In genomic region chr17:82030470-82031302, GRCh38 we compare ENCODE assay signal across 7 cellular contexts. TPM values are rescaled to one million over a fixed set of nuclear protein-coding genes. Genes with fewer than 3 reads are reported as not detected.
DNase-seq lines count a peak whose midpoint lies in the region; ATAC-seq and TF ChIP-seq lines count a peak whose summit lies in the region.

No MANE protein-coding gene starts in this region.

- H3K9me3 ChIP-seq in SU-DHL-6 (ENCODE audit: insufficient read depth, low read length) (no peaks in the 10 kb centered on the region), heart left ventricle (no peaks in the 10 kb centered on the region), tibial artery (no peaks in the 10 kb centered on the region)

- H2AFZ ChIP-seq in SU-DHL-6 (ENCODE audit: low read depth, low read length, severe bottlenecking): peak overlapping the region; percentile 61

- peak; percentile 55 for ATAC-seq in GM18502 (IDR thresholded peaks at IDR 0.05; ENCODE audit: poor library complexity, unreplicated experiment)
- peak; percentile 68 for ATAC-seq in activated naive CD8-positive, alpha-beta T cell treated with anti-CD3 and anti-CD28 coated beads, Interleukin-2, amount 50 U/mL, for 24 hours
- ATAC-seq in heart left ventricle: peak; percentile 43 to 89 (median 79)

- H3K4me1 ChIP-seq in heart left ventricle (peaks cover 0 to 37% (median 16%) of the 10 kb centered on the region in 12 donors), tibial artery (peaks cover 0 to 28% (median 21%) of the 10 kb centered on the region in 4 donors)

- TF ChIP-seq CTCF in SU-DHL-6 (IDR thresholded peaks at IDR 0.05; ENCODE audit: insufficient read depth, low read length, poor library complexity, severe bottlenecking) (peak; percentile 40), heart left ventricle (IDR thresholded peaks at IDR 0.05) (peak; percentile 86 to 98 (median 95)), tibial artery (IDR thresholded peaks at IDR 0.05) (peak; percentile 94 to 96)

- no peaks in the 10 kb centered on the region for H4K20me1 ChIP-seq in SU-DHL-6 (ENCODE audit: low read depth, low read length)

- no peaks in the 10 kb centered on the region for H3K27me3 Mint-ChIP-seq in activated naive CD8-positive, alpha-beta T cell treated with anti-CD3 and anti-CD28 coated beads, Interleukin-2, amount 50 U/mL, for 24 hours

- peak overlapping the region; percentile 70 for H3K4me3 Mint-ChIP-seq in activated naive CD8-positive, alpha-beta T cell treated with anti-CD3 and anti-CD28 coated beads, Interleukin-2, amount 50 U/mL, for 24 hours

- H3K36me3 ChIP-seq in SU-DHL-6 (ENCODE audit: low read length) (no peaks in the 10 kb centered on the region), heart left ventricle (peaks cover 0 to 5% (median 0%) of the 10 kb centered on the region in 9 donors), tibial artery (peaks cover 0 to 12% (median 9%) of the 10 kb centered on the region in 3 donors)

- DNase-seq in M059J (ENCODE audit: low read depth) (peak; percentile 23), heart left ventricle (peak; percentile 79 to 94 (median 85)), pons (ENCODE audit: low spot score) (peak; percentile 56), tibial artery (peak; percentile 68 to 89)
- DNase-seq in activated naive CD8-positive, alpha-beta T cell treated with anti-CD3 and anti-CD28 coated beads, Interleukin-2, amount 50 U/mL, for 24 hours: peak; percentile 84

- peaks cover 5% of the 10 kb centered on the region for H3K36me3 Mint-ChIP-seq in activated naive CD8-positive, alpha-beta T cell treated with anti-CD3 and anti-CD28 coated beads, Interleukin-2, amount 50 U/mL, for 24 hours (ENCODE audit: low read depth)

- peak overlapping the region; percentile 55 for H3K9ac ChIP-seq in SU-DHL-6 (ENCODE audit: low read length)

- no peak for TF ChIP-seq POLR2A in heart left ventricle (IDR thresholded peaks at IDR 0.05)

- H3F3A ChIP-seq in SU-DHL-6 (ENCODE audit: insufficient read depth): peaks cover 9% of the 10 kb centered on the region; the same call in 1 of the 2 replicates

- no peaks in the 10 kb centered on the region for H3K79me2 ChIP-seq in SU-DHL-6 (ENCODE audit: insufficient read depth, low read length)

- H3K27ac Mint-ChIP-seq in activated naive CD8-positive, alpha-beta T cell treated with anti-CD3 and anti-CD28 coated beads, Interleukin-2, amount 50 U/mL, for 24 hours: no peak overlapping the region

- H3K27me3 ChIP-seq in SU-DHL-6 (ENCODE audit: low read length) (no peaks in the 10 kb centered on the region), heart left ventricle (peaks cover 0 to 9% (median 0%) of the 10 kb centered on the region in 9 donors), tibial artery (peaks cover 0 to 53% of the 10 kb centered on the region in 2 donors)

- H3K27ac ChIP-seq in SU-DHL-6 (ENCODE audit: low read depth, low read length) (peak overlapping the region; percentile 58), heart left ventricle (peak overlapping the region in 2 of 12 donors; percentile 3 to 50), tibial artery (peak overlapping the region in 1 of 2 donors; percentile 4)

- no peaks in the 10 kb centered on the region for H3K9me2 ChIP-seq in SU-DHL-6 (replicated peaks; ENCODE audit: insufficient read depth, low read length)

- peak overlapping the region; percentile 66 for H3K4me2 ChIP-seq in SU-DHL-6 (ENCODE audit: low read depth, low read length, poor library complexity, severe bottlenecking)

- H3K4me3 ChIP-seq in SU-DHL-6 (ENCODE audit: insufficient read depth, low read length, poor library complexity, severe bottlenecking): peak overlapping the region; percentile 53
- H3K4me3 ChIP-seq in heart left ventricle: peak overlapping the region; percentile 23 to 62 (median 52)
- peak overlapping the region; percentile 43 to 53 for H3K4me3 ChIP-seq in tibial artery

- H3K9me3 Mint-ChIP-seq in activated naive CD8-positive, alpha-beta T cell treated with anti-CD3 and anti-CD28 coated beads, Interleukin-2, amount 50 U/mL, for 24 hours: no peaks in the 10 kb centered on the region

- peaks cover 13% of the 10 kb centered on the region for H3K4me1 Mint-ChIP-seq in activated naive CD8-positive, alpha-beta T cell treated with anti-CD3 and anti-CD28 coated beads, Interleukin-2, amount 50 U/mL, for 24 hours

- 1 to 2% (median 1%) methylated on average over 39 to 94 of the region's 94 CpGs for WGBS in heart left ventricle, 4 donors

- intact Hi-C loops in heart left ventricle (cut with DNase I) (loop anchor here in 9 of 10 donors (1.0 to 10.0 kb wide), 8 partner anchors 74 to 294 kb away; no protein-coding TSS in a partner anchor), tibial artery (cut with DNase I; ENCODE audit: low total_unique reads) (loop anchor here (2.0 kb wide), 1 partner anchor 122 kb away; no protein-coding TSS in a partner anchor)

RNA-seq across cellular contexts. Expression of gene RAC3, which starts 0.8 kb away (rescaled TPM):
- 16.4 and 19.8 TPM in 2 replicates for total RNA-seq in M059J (2014; rRNA removed; shearing (Covaris generic))
- total RNA-seq in heart left ventricle: 1 to 10 TPM in 7 of 9 donors, under 1 TPM in 2; 0.76 to 2.6 (median 1.5) TPM
- 1 to 10 TPM; 1.2 to 2.0 TPM for polyA plus RNA-seq in heart left ventricle

RNA-seq across cellular contexts. Expression of gene DCXR, which starts 6.8 kb away (rescaled TPM):
- 81.6 and 117 TPM in 2 replicates for total RNA-seq in M059J (2014; rRNA removed; shearing (Covaris generic))
- 100 to 1,000 TPM; 139 to 312 (median 185) TPM for total RNA-seq in heart left ventricle
- 100 to 1,000 TPM; 243 to 246 TPM for polyA plus RNA-seq in heart left ventricle

RNA-seq across cellular contexts. Expression of gene LRRC45, which starts 7.6 kb away (rescaled TPM):
- total RNA-seq in M059J (2014; rRNA removed; shearing (Covaris generic)): 6.2 and 20.8 TPM in 2 replicates
- 1 to 10 TPM; 2.9 to 7.5 (median 5.6) TPM for total RNA-seq in heart left ventricle
- 1 to 10 TPM; 5.1 to 8.6 TPM for polyA plus RNA-seq in heart left ventricle

RNA-seq across cellular contexts. Expression of gene CENPX, which starts 8.0 kb away (rescaled TPM):
- total RNA-seq in M059J (2014; rRNA removed; shearing (Covaris generic)): 121 and 155 TPM in 2 replicates
- total RNA-seq in heart left ventricle: 10 to 100 TPM; 16.8 to 62.0 (median 23.8) TPM
- polyA plus RNA-seq in heart left ventricle: 100 to 1,000 TPM in 1 of 2 donors, 10 to 100 TPM in 1; 37.3 to 126 TPM

RNA-seq across cellular contexts. Expression of gene RFNG, which starts 20.9 kb away (rescaled TPM):
- total RNA-seq in M059J (2014; rRNA removed; shearing (Covaris generic)): 8.4 and 18.6 TPM in 2 replicates
- 10 to 100 TPM; 16.4 to 30.6 (median 20.4) TPM for total RNA-seq in heart left ventricle
- 10 to 100 TPM; 24.0 to 25.8 TPM for polyA plus RNA-seq in heart left ventricle

Comparison
In these comparisons a context has a peak if more than half of its experiments do, and no peak if none do; other contexts are left out.
1. DNase-seq: peak in every context shown above with its lines; median percentile 85 in heart left ventricle; 84 in activated naive CD8-positive, alpha-beta T cell treated with anti-CD3 and anti-CD28 coated beads, Interleukin-2, amount 50 U/mL, for 24 hours; 78 in tibial artery; 56 in pons; 23 in M059J.
2. CTCF ChIP-seq: peak in every context shown above with its lines; median percentile 95 in heart left ventricle; 95 in tibial artery; 40 in SU-DHL-6.